ENCODE assay signal across 23 cellular contexts in genomic region chrX:123138473-123138872, GRCh38. TPM values are rescaled to one million over a fixed set of nuclear protein-coding genes. Genes with fewer than 3 reads are reported as not detected.
DNase-seq lines count a peak whose midpoint lies in the region; ATAC-seq and TF ChIP-seq lines count a peak whose summit lies in the region.
"Had no signal": no experiment of that assay in that cellular context is flagged by ENCODE, and none has a peak within 500 bp of the region (broad histone marks: within the 10 kb centered on the region; RNA-seq: fewer than 3 reads in every experiment).

No MANE protein-coding gene starts in this region.

- H3K36me3 ChIP-seq in HAP-1 (replicated peaks) = no peaks in the 10 kb centered on the region
- H3K36me3 ChIP-seq: transverse colon had no signal

- DNase-seq in AG20443 (ENCODE audit: low spot score) = peak; percentile 37
- DNase-seq in RPMI7951 (ENCODE audit: low read depth) = peak; percentile 19
- DNase-seq in fibroblast of gingiva (ENCODE audit: low read depth) = peak; percentile 61
- DNase-seq in omental fat pad (ENCODE audit: low spot score) = no peak
- DNase-seq in stimulated activated CD8-positive, alpha-beta memory T cell treated with anti-CD3 and anti-CD28 coated beads, Interleukin-4, amount 100 ng/mL, for 48 hours = no peak
- no peak for DNase-seq in activated CD4-positive, CD25-positive, alpha-beta regulatory T cell (lab: John Stamatoyannopoulos, UW)
- DNase-seq in activated CD4-positive, alpha-beta T cell treated with anti-CD3 and anti-CD28 coated beads for 1 hour = no peak
- DNase-seq in HAP-1 (ENCODE audit: low spot score in 2 of 2) = no peak
- DNase-seq: activated CD4-positive, CD25-positive, alpha-beta regulatory T cell treated with anti-CD3 and anti-CD28 coated beads, Interleukin-2, amount 50 U/mL, for 72 hours; activated T-cell treated with anti-CD3 and anti-CD28 coated beads, Interleukin-2, amount 50 U/mL, for 72 hours; AML-193; cortex of kidney; DMS79; NCI-H1048; NCI-H2081 treated with DMSO at 0.1 percent for 48 hours; NCI-H510A treated with DMSO at 0.1 percent for 48 hours; small intestine; stimulated activated naive CD4-positive, alpha-beta T cell treated with Interleukin-2 at 50 U/mL for 16 hours; T1000; transverse colon had no signal

- peaks cover 3% of the 10 kb centered on the region; the same call in 1 of the 2 replicates for H3K27me3 ChIP-seq in HAP-1 (ENCODE audit: low read depth)
- H3K27me3 ChIP-seq: transverse colon had no signal

- no peaks in the 10 kb centered on the region for H3K4me1 ChIP-seq in HAP-1
- H3K4me1 ChIP-seq: transverse colon had no signal

- no peak overlapping the region for H3K4me3 ChIP-seq in HAP-1
- H3K4me3 ChIP-seq: transverse colon had no signal

- no peaks in the 10 kb centered on the region for H3K9me3 ChIP-seq in HAP-1
- H3K9me3 ChIP-seq: transverse colon had no signal

- TF ChIP-seq CTCF in omental fat pad (IDR thresholded peaks at IDR 0.05) = no peak

- peak; percentile 70 for ATAC-seq in omental fat pad (ENCODE audit: low FRiP score)
- ATAC-seq: activated naive CD4-positive, alpha-beta T cell treated with anti-CD3 and anti-CD28 coated beads, Interleukin-2, amount 50 U/mL, for 72 hours; activated T-cell treated with anti-CD3 and anti-CD28 coated beads, Interleukin-2, amount 50 U/mL, for 72 hours; HCT116 had no signal

- in situ Hi-C loops in HAP-1 (cut with MboI; ENCODE audit: low sequenced_read_pairs) = no loop called here

RNA-seq across cellular contexts. Expression of gene GRIA3, which starts 45.6 kb away (rescaled TPM):
- 0.36 and 0.59 TPM in 2 replicates for total RNA-seq in RPMI7951 (2014; rRNA removed; shearing (Covaris generic))
- 1 to 10 TPM in 1 of 4 donors, under 1 TPM in 3; 0.19 to 1.1 (median 0.55) TPM for total RNA-seq in omental fat pad
- total RNA-seq: activated CD8-positive, alpha-beta memory T cell treated with anti-CD3 and anti-CD28 coated beads for 36 hours; activated naive CD4-positive, alpha-beta T cell treated with anti-CD3 and anti-CD28 coated beads, Interleukin-2, amount 50 U/mL, for 72 hours; activated T-cell treated with anti-CD3 and anti-CD28 coated beads, Interleukin-2, amount 50 U/mL, for 72 hours had no signal

Comparison
In these comparisons a context has a peak if more than half of its experiments do, and no peak if none do; other contexts are left out.
1. DNase-seq: peak in AG20443 (single experiment), RPMI7951 (single experiment) and fibroblast of gingiva (single experiment); none in omental fat pad (single experiment), stimulated activated CD8-positive, alpha-beta memory T cell treated with anti-CD3 and anti-CD28 coated beads, Interleukin-4, amount 100 ng/mL, for 48 hours (single experiment), activated CD4-positive, CD25-positive, alpha-beta regulatory T cell (0 of 4), activated CD4-positive, alpha-beta T cell treated with anti-CD3 and anti-CD28 coated beads for 1 hour (single experiment) and HAP-1 (0 of 2).